In genomic region chr2:24816404-24816803, GRCh38 we compare ENCODE assay signal across 20 cellular contexts. TPM values are rescaled to one million over a fixed set of nuclear protein-coding genes. Genes with fewer than 3 reads are reported as not detected.
DNase-seq lines count a peak whose midpoint lies in the region; ATAC-seq and TF ChIP-seq lines count a peak whose summit lies in the region.
"Had no signal": no experiment of that assay in that cellular context is flagged by ENCODE, and none has a peak within 500 bp of the region (broad histone marks: within the 10 kb centered on the region; RNA-seq: fewer than 3 reads in every experiment).

No MANE protein-coding gene starts in this region.

- no peaks in the 10 kb centered on the region for H3K27me3 ChIP-seq in hepatocyte
- no peaks in the 10 kb centered on the region for H3K27me3 ChIP-seq in tibial artery
- H3K27me3 ChIP-seq: transverse colon had no signal

- H3K9me3 ChIP-seq in hepatocyte (ENCODE audit: low read depth) (no peaks in the 10 kb centered on the region), tibial artery (no peaks in the 10 kb centered on the region)
- H3K9me3 ChIP-seq: mucosa of descending colon, transverse colon had no signal

- H3K79me2 ChIP-seq in hepatocyte, result peaks cover 25% of the 10 kb centered on the region

- no peaks in the 10 kb centered on the region for H4K20me1 ChIP-seq in hepatocyte (ENCODE audit: insufficient read depth, poor library complexity, severe bottlenecking)

- H3K9me3 Mint-ChIP-seq in activated CD8-positive, alpha-beta memory T cell treated with anti-CD3 and anti-CD28 coated beads, Interleukin-2, amount 10 ng/mL, durations not matched to agents 7 days and 5 days (ENCODE audit: low read depth), result no peaks in the 10 kb centered on the region
- H3K9me3 Mint-ChIP-seq in HFFc6, result no peaks in the 10 kb centered on the region
- H3K9me3 Mint-ChIP-seq: activated naive CD4-positive, alpha-beta T cell treated with anti-CD3 and anti-CD28 coated beads, Interleukin-2, amount 50 U/mL, for 24 hours; dendritic cell treated with granulocyte-macrophage colony-stimulating factor and Interleukin-4, amounts not matched to agents 40 ng/mL and 50 ng/mL, for 4 days had no signal

- H3K36me3 Mint-ChIP-seq in activated CD8-positive, alpha-beta memory T cell treated with anti-CD3 and anti-CD28 coated beads, Interleukin-2, amount 10 ng/mL, durations not matched to agents 7 days and 5 days, result peaks cover 72% of the 10 kb centered on the region
- H3K36me3 Mint-ChIP-seq in HFFc6 (ENCODE audit: low read depth), result peaks cover 44% of the 10 kb centered on the region

- H3K36me3 ChIP-seq in hepatocyte (replicated peaks; ENCODE audit: insufficient read depth, low read depth) (no peaks in the 10 kb centered on the region), tibial artery (peaks cover 11 to 46% (median 20%) of the 10 kb centered on the region in 3 donors)

- no peak overlapping the region for H3K4me2 ChIP-seq in hepatocyte

- H3K4me3 Mint-ChIP-seq in activated CD8-positive, alpha-beta memory T cell treated with anti-CD3 and anti-CD28 coated beads, Interleukin-2, amount 10 ng/mL, durations not matched to agents 7 days and 5 days, result no peak overlapping the region
- no peak overlapping the region; the same call in 1 of the 2 replicates for H3K4me3 Mint-ChIP-seq in HFFc6
- H3K4me3 Mint-ChIP-seq: activated naive CD4-positive, alpha-beta T cell treated with anti-CD3 and anti-CD28 coated beads, Interleukin-2, amount 50 U/mL, for 24 hours; dendritic cell treated with granulocyte-macrophage colony-stimulating factor and Interleukin-4, amounts not matched to agents 40 ng/mL and 50 ng/mL, for 4 days had no signal

- H3K27ac Mint-ChIP-seq in activated CD8-positive, alpha-beta memory T cell treated with anti-CD3 and anti-CD28 coated beads, Interleukin-2, amount 10 ng/mL, durations not matched to agents 7 days and 5 days, result no peak overlapping the region
- peak overlapping the region; percentile 91 for H3K27ac Mint-ChIP-seq in HFFc6
- H3K27ac Mint-ChIP-seq: activated naive CD4-positive, alpha-beta T cell treated with anti-CD3 and anti-CD28 coated beads, Interleukin-2, amount 50 U/mL, for 24 hours; dendritic cell treated with granulocyte-macrophage colony-stimulating factor and Interleukin-4, amounts not matched to agents 40 ng/mL and 50 ng/mL, for 4 days had no signal

- 80% methylated on average over 6 of the region's 6 CpGs for WGBS in hepatocyte (ENCODE audit: low lambda C conversion rate, missing lambda C conversion rate)

- DNase-seq in activated CD8-positive, alpha-beta memory T cell treated with anti-CD3 and anti-CD28 coated beads, Interleukin-2, amount 10 ng/mL, durations not matched to agents 7 days and 5 days, result peak; percentile 31
- DNase-seq in activated CD8-positive, alpha-beta memory T cell treated with anti-CD3 and anti-CD28 coated beads for 24 hours, result no peak
- no peak for DNase-seq in HFFc6
- DNase-seq in hepatocyte (ENCODE audit: low spot score), result no peak
- DNase-seq in stimulated activated CD8-positive, alpha-beta memory T cell treated with anti-CD3 and anti-CD28 coated beads, Interleukin-4, amount 100 ng/mL, for 48 hours, result peak; percentile 10
- DNase-seq in NCI-H2081 treated with DMSO at 0.1 percent for 48 hours (lab: John Stamatoyannopoulos, UW), result no peak
- DNase-seq in activated CD4-positive, CD25-positive, alpha-beta regulatory T cell treated with anti-CD3 and anti-CD28 coated beads, Interleukin-2, amount 50 U/mL, for 72 hours, result no peak
- no peak for DNase-seq in tibial artery
- DNase-seq: caudate nucleus, mucosa of descending colon, NCI-H1092, NCI-H187 treated with DMSO at 0.1 percent for 48 hours, NCI-H774, posterior cingulate gyrus, T1000, transverse colon had no signal

- CTCF ChIA-PET in activated CD8-positive, alpha-beta memory T cell treated with anti-CD3 and anti-CD28 coated beads, Interleukin-2, amount 10 ng/mL, durations not matched to agents 7 days and 5 days (lab: Charles Lee), result interaction anchor here (0.9 kb wide), 1 partner anchor 11 kb away, joined by 3 read pairs; no protein-coding TSS in a partner anchor

- no peaks in the 10 kb centered on the region for H3K27me3 Mint-ChIP-seq in activated CD8-positive, alpha-beta memory T cell treated with anti-CD3 and anti-CD28 coated beads, Interleukin-2, amount 10 ng/mL, durations not matched to agents 7 days and 5 days
- peaks cover 2% of the 10 kb centered on the region; the same call in 1 of the 2 replicates for H3K27me3 Mint-ChIP-seq in HFFc6 (ENCODE audit: insufficient read depth)
- H3K27me3 Mint-ChIP-seq: activated naive CD4-positive, alpha-beta T cell treated with anti-CD3 and anti-CD28 coated beads, Interleukin-2, amount 50 U/mL, for 24 hours; dendritic cell treated with granulocyte-macrophage colony-stimulating factor and Interleukin-4, amounts not matched to agents 40 ng/mL and 50 ng/mL, for 4 days had no signal

- TF ChIP-seq CTCF in HFFc6 (IDR thresholded peaks at IDR 0.05) (no peak), hepatocyte (IDR thresholded peaks at IDR 0.05; ENCODE audit: poor library complexity) (no peak), tibial artery (IDR thresholded peaks at IDR 0.05) (no peak)

- peaks cover 10% of the 10 kb centered on the region for H3K4me1 Mint-ChIP-seq in activated CD8-positive, alpha-beta memory T cell treated with anti-CD3 and anti-CD28 coated beads, Interleukin-2, amount 10 ng/mL, durations not matched to agents 7 days and 5 days
- peaks cover 69% of the 10 kb centered on the region for H3K4me1 Mint-ChIP-seq in HFFc6 (ENCODE audit: low read depth)
- H3K4me1 Mint-ChIP-seq: activated naive CD4-positive, alpha-beta T cell treated with anti-CD3 and anti-CD28 coated beads, Interleukin-2, amount 50 U/mL, for 24 hours had no signal

- H3K4me3 ChIP-seq in hepatocyte (no peak overlapping the region), tibial artery (no peak overlapping the region)
- H3K4me3 ChIP-seq: GM12878, mucosa of descending colon, transverse colon had no signal

- intact Hi-C loops in tibial artery (cut with DNase I; ENCODE audit: low total_unique reads), result no loop called here

- no peak for ATAC-seq in activated CD8-positive, alpha-beta memory T cell treated with anti-CD3 and anti-CD28 coated beads, Interleukin-2, amount 10 ng/mL, durations not matched to agents 7 days and 5 days
- ATAC-seq: GM12878, mucosa of descending colon, sciatic nerve had no signal

- no peak overlapping the region for H2AFZ ChIP-seq in hepatocyte

- H3K9me2 ChIP-seq in hepatocyte (replicated peaks; ENCODE audit: insufficient read depth), result no peaks in the 10 kb centered on the region

- H3K27ac ChIP-seq in hepatocyte (peak overlapping the region; percentile 58), tibial artery (no peak overlapping the region)
- H3K27ac ChIP-seq: transverse colon had no signal

- H3K4me1 ChIP-seq in hepatocyte (ENCODE audit: insufficient read depth) (no peaks in the 10 kb centered on the region), tibial artery (no peaks in the 10 kb centered on the region)
- H3K4me1 ChIP-seq: transverse colon had no signal

RNA-seq across cellular contexts. Expression of gene CENPO, which starts 23.2 kb away (rescaled TPM):
- total RNA-seq in activated CD8-positive, alpha-beta memory T cell treated with anti-CD3 and anti-CD28 coated beads, Interleukin-2, amount 10 ng/mL, durations not matched to agents 7 days and 5 days, result 10 to 100 TPM; 55.4 to 57.4 TPM
- 10 to 100 TPM; 19.1 to 28.7 (median 24.7) TPM for total RNA-seq in HFFc6 (2021; fragmentation: NEBNext Ultra II Directional; extraction: Animal tissue kit (Norgen Biotek cat#: 25700))
- 8.2 and 14.6 TPM in 2 replicates for total RNA-seq in hepatocyte
- polyA plus RNA-seq in hepatocyte, result 5.1 and 9.7 TPM in 2 replicates

RNA-seq across cellular contexts. Expression of gene PTRHD1, which starts 23.2 kb away (rescaled TPM):
- total RNA-seq in activated CD8-positive, alpha-beta memory T cell treated with anti-CD3 and anti-CD28 coated beads, Interleukin-2, amount 10 ng/mL, durations not matched to agents 7 days and 5 days, result 10 to 100 TPM; 17.9 to 29.3 TPM
- 10 to 100 TPM; 29.4 to 44.4 (median 35.0) TPM for total RNA-seq in HFFc6 (2021; fragmentation: NEBNext Ultra II Directional; extraction: Animal tissue kit (Norgen Biotek cat#: 25700))
- total RNA-seq in hepatocyte, result 40.5 and 47.8 TPM in 2 replicates
- 61.1 and 63.6 TPM in 2 replicates for polyA plus RNA-seq in hepatocyte

Comparison
In these comparisons a context has a peak if more than half of its experiments do, and no peak if none do; other contexts are left out.
1. DNase-seq: peak in activated CD8-positive, alpha-beta memory T cell treated with anti-CD3 and anti-CD28 coated beads, Interleukin-2, amount 10 ng/mL, durations not matched to agents 7 days and 5 days (single experiment) and stimulated activated CD8-positive, alpha-beta memory T cell treated with anti-CD3 and anti-CD28 coated beads, Interleukin-4, amount 100 ng/mL, for 48 hours (single experiment); none in activated CD8-positive, alpha-beta memory T cell treated with anti-CD3 and anti-CD28 coated beads for 24 hours (single experiment), HFFc6 (single experiment), hepatocyte (single experiment), NCI-H2081 treated with DMSO at 0.1 percent for 48 hours (single experiment), activated CD4-positive, CD25-positive, alpha-beta regulatory T cell treated with anti-CD3 and anti-CD28 coated beads, Interleukin-2, amount 50 U/mL, for 72 hours (single experiment) and tibial artery (0 of 2).